In the genomic region with DNA sequence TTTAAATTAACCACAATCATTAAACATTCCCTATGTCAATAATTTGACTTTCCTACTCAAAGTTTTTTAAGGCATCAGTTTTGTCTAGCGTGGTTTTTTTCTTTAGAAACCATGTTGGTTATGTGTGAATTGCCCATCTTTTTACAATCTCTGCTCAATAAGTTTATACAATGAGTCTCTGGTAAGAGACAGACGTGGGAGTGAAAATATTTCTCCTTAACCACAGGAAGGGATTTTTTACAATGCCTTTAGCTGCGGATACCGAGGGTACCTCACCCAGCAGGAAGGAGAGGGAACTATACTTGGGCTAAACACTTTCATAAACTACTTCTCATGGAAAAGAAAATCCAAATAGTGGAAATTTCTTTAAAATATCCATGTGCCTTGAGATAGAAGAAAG, we compare ENCODE assay signal across 16 cellular contexts.
DNase-seq lines count a peak whose midpoint lies in the region; TF ChIP-seq lines count a peak whose summit lies in the region.
"Had no signal": no experiment of that assay in that cellular context is flagged by ENCODE, and none has a peak within 500 bp of the region (broad histone marks: within the 10 kb centered on the region; RNA-seq: fewer than 3 reads in every experiment).

No MANE protein-coding gene starts in this region.

- no peak for TF ChIP-seq CTCF in BJ (IDR thresholded peaks at IDR 0.05; ENCODE audit: insufficient read depth, low read depth, low read length)
- TF ChIP-seq CTCF in brain microvascular endothelial cell (IDR thresholded peaks at IDR 0.05; ENCODE audit: low read depth, low read length, missing control alignments), result no peak

- in situ Hi-C loops in brain microvascular endothelial cell (cut with HindIII; ENCODE audit: low pct_ligation_motif_present, low sequenced_read_pairs), result no loop called here

- no peaks in the 10 kb centered on the region for H3K27me3 ChIP-seq in BJ (ENCODE audit: control insufficient read depth, insufficient read depth, low read length)
- H3K27me3 ChIP-seq in brain microvascular endothelial cell (replicated peaks), result no peaks in the 10 kb centered on the region
- H3K27me3 ChIP-seq: spleen had no signal

- CTCF ChIA-PET in BJ (lab: Yijun Ruan, JAX), result no interaction called here

- peak overlapping the region; percentile 34 for H3K27ac ChIP-seq in brain microvascular endothelial cell

- DNase-seq in BJ (ENCODE audit: low read depth) (peak; percentile 14), LHCN-M2 (ENCODE audit: low read depth) (peak; percentile 13), brain microvascular endothelial cell (no peak), myocyte (ENCODE audit: low read depth) (peak; percentile 30), cerebellar cortex (ENCODE audit: low spot score) (no peak), occipital lobe (lab: John Stamatoyannopoulos, UW) (no peak), middle frontal gyrus (ENCODE audit: extremely low spot score, low spot score) (no peak), COR-L47 (lab: John Stamatoyannopoulos, UW) (no peak)
- DNase-seq: activated naive CD8-positive, alpha-beta T cell treated with anti-CD3 and anti-CD28 coated beads, Interleukin-2, amount 50 U/mL, for 24 hours; activated T-cell treated with anti-CD3 and anti-CD28 coated beads, Interleukin-2, amount 50 U/mL, for 4 hours; NCI-H2029 treated with DMSO at 0.1 percent for 48 hours; NCI-H748 treated with DMSO at 0.1 percent for 48 hours; RPMI8226; spleen; stimulated activated naive CD8-positive, alpha-beta T cell treated with anti-CD3 and anti-CD28 coated beads, Interleukin-15, amount 100 ng/mL, for 72 hours; T-helper 2 cell had no signal

- no peak overlapping the region for H3K4me3 ChIP-seq in BJ (ENCODE audit: low read depth, low read length)
- H3K4me3 ChIP-seq in brain microvascular endothelial cell (ENCODE audit: low read depth, low read length), result no peak overlapping the region
- H3K4me3 ChIP-seq: spleen had no signal

- POLR2A ChIA-PET in BJ (lab: Charles Lee), result interaction anchor here (0.6 kb wide), 1 partner anchor 14 kb away, joined by 13 read pairs; no protein-coding TSS in a partner anchor

- H3K36me3 ChIP-seq in BJ (ENCODE audit: control insufficient read depth, insufficient read depth, low read length), result no peaks in the 10 kb centered on the region
- H3K36me3 ChIP-seq in brain microvascular endothelial cell (replicated peaks), result no peaks in the 10 kb centered on the region

Comparison
In these comparisons a context has a peak if more than half of its experiments do, and no peak if none do; other contexts are left out.
1. DNase-seq: peak in BJ (single experiment), LHCN-M2 (single experiment) and myocyte (single experiment); none in brain microvascular endothelial cell (single experiment), cerebellar cortex (single experiment), occipital lobe (single experiment), middle frontal gyrus (single experiment) and COR-L47 (single experiment).